ENCODE assay signal across 2 cellular contexts in genomic region chr10:13193637-13194036, GRCh38.
TF ChIP-seq lines count a peak whose summit lies in the region.

No MANE protein-coding gene starts in this region.

TF ChIP-seq in HepG2, 621 proteins besides CTCF, POLR2A, EP300 and RAD21:
- no peak for TF ChIP-seq NONO (IDR thresholded peaks at IDR 0.05)
- TF ChIP-seq NONO (CRISPR knock-in tag; conservative IDR thresholded peaks at IDR 0.05), result no peak
- TF ChIP-seq THAP7 (CRISPR knock-in tag; IDR thresholded peaks at IDR 0.05), result no peak
- no peak for TF ChIP-seq TEF (CRISPR knock-in tag; IDR thresholded peaks at IDR 0.05)
- TF ChIP-seq CEBPB (IDR thresholded peaks at IDR 0.05; ENCODE audit: borderline replicate concordance, low read depth, low read length), result peak; percentile 57; the same call in 1 of the 2 replicates
- no peak for TF ChIP-seq MTA3 (CRISPR knock-in tag; IDR thresholded peaks at IDR 0.05)
- TF ChIP-seq JUN (CRISPR knock-in tag; IDR thresholded peaks at IDR 0.05), result no peak
- TF ChIP-seq, protein P1, sequence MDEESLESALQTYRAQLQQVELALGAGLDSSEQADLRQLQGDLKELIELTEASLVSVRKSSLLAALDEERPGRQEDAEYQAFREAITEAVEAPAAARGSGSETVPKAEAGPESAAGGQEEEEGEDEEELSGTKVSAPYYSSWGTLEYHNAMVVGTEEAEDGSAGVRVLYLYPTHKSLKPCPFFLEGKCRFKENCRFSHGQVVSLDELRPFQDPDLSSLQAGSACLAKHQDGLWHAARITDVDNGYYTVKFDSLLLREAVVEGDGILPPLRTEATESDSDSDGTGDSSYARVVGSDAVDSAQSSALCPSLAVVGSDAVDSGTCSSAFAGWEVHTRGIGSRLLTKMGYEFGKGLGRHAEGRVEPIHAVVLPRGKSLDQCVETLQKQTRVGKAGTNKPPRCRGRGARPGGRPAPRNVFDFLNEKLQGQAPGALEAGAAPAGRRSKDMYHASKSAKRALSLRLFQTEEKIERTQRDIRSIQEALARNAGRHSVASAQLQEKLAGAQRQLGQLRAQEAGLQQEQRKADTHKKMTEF (CRISPR knock-in tag; IDR thresholded peaks at IDR 0.05), result no peak

TF ChIP-seq in H1, 55 proteins besides CTCF, POLR2A, EP300 and RAD21:
- no peak for TF ChIP-seq TEAD4 (IDR thresholded peaks at IDR 0.05; ENCODE audit: low read depth, low read length)
- 0 out of 2 replicates have a peak, but pooled peaks have one; percentile 7 for TF ChIP-seq CEBPB (IDR thresholded peaks at IDR 0.05; ENCODE audit: low read depth, low read length)
- no peak for TF ChIP-seq RNF2 (IDR thresholded peaks at IDR 0.05; ENCODE audit: borderline replicate concordance, low read depth, low read length, missing control alignments, poor library complexity, severe bottlenecking)
- no peak for TF ChIP-seq FOSL1 (IDR thresholded peaks at IDR 0.05; ENCODE audit: insufficient read depth, low read depth, low read length)
TF ChIP-seq in H1: peak in this region for 1.
